ENCODE assay signal across 18 cellular contexts in genomic region chr10:10609379-10609955, GRCh38.
"Had no signal": no experiment of that assay in that cellular context is flagged by ENCODE, and none has a peak within 500 bp of the region (broad histone marks: within the 10 kb centered on the region; RNA-seq: fewer than 3 reads in every experiment).

No MANE protein-coding gene starts in this region.

- DNase-seq: effector memory CD8-positive, alpha-beta T cell; esophagus squamous epithelium; foreskin melanocyte; heart left ventricle; kidney glomerular epithelial cell; mammary epithelial cell; naive thymus-derived CD4-positive, alpha-beta T cell; nephron progenitor cell; psoas muscle; retina; right lobe of liver; stimulated activated CD4-positive, alpha-beta T cell treated with anti-CD3 and anti-CD28 coated beads, Interleukin-4, amount 100 ng/mL, for 1 hour; stimulated activated CD8-positive, alpha-beta memory T cell treated with anti-CD3 and anti-CD28 coated beads, Interleukin-4, amount 100 ng/mL, for 48 hours; stimulated activated naive CD8-positive, alpha-beta T cell treated with anti-CD3 and anti-CD28 coated beads, Interleukin-15, Interleukin-2, amounts not matched to agents 100 U/mL and 50 U/mL, for 24 hours; tibial artery; upper lobe of left lung; uterus had no signal

- H3K36me3 Mint-ChIP-seq: naive thymus-derived CD4-positive, alpha-beta T cell; stimulated activated effector memory CD8-positive, alpha-beta T cell treated with anti-CD3 and anti-CD28 coated beads, Interleukin-12 subunit alpha, Interleukin-12 subunit beta, amount 100 ng/mL, for 72 hours had no signal

- H3K9me3 Mint-ChIP-seq: effector memory CD8-positive, alpha-beta T cell; stimulated activated effector memory CD8-positive, alpha-beta T cell treated with anti-CD3 and anti-CD28 coated beads, Interleukin-12 subunit alpha, Interleukin-12 subunit beta, amount 100 ng/mL, for 72 hours had no signal

- H3K4me1 Mint-ChIP-seq: naive thymus-derived CD4-positive, alpha-beta T cell; stimulated activated effector memory CD8-positive, alpha-beta T cell treated with anti-CD3 and anti-CD28 coated beads, Interleukin-12 subunit alpha, Interleukin-12 subunit beta, amount 100 ng/mL, for 72 hours had no signal

- H3K4me3 Mint-ChIP-seq: effector memory CD8-positive, alpha-beta T cell; naive thymus-derived CD4-positive, alpha-beta T cell; nephron progenitor cell; stimulated activated effector memory CD8-positive, alpha-beta T cell treated with anti-CD3 and anti-CD28 coated beads, Interleukin-12 subunit alpha, Interleukin-12 subunit beta, amount 100 ng/mL, for 72 hours had no signal

- H3K4me1 ChIP-seq: esophagus squamous epithelium, psoas muscle, right lobe of liver, upper lobe of left lung had no signal

- H3K27me3 ChIP-seq: esophagus squamous epithelium, heart left ventricle, right lobe of liver, tibial artery, upper lobe of left lung, uterus had no signal

- H3K27ac Mint-ChIP-seq: effector memory CD8-positive, alpha-beta T cell; naive thymus-derived CD4-positive, alpha-beta T cell; nephron progenitor cell; stimulated activated effector memory CD8-positive, alpha-beta T cell treated with anti-CD3 and anti-CD28 coated beads, Interleukin-12 subunit alpha, Interleukin-12 subunit beta, amount 100 ng/mL, for 72 hours had no signal

- H3K27ac ChIP-seq: esophagus squamous epithelium, heart left ventricle, psoas muscle, right lobe of liver, tibial artery, upper lobe of left lung, uterus had no signal

- H3K36me3 ChIP-seq: esophagus squamous epithelium, heart left ventricle, right lobe of liver, tibial artery, upper lobe of left lung, uterus had no signal

- H3K9me3 ChIP-seq: esophagus squamous epithelium, heart left ventricle, psoas muscle, right lobe of liver, tibial artery, upper lobe of left lung, uterus had no signal

- H3K4me3 ChIP-seq: esophagus squamous epithelium, heart left ventricle, psoas muscle, right lobe of liver, tibial artery, upper lobe of left lung, uterus had no signal
